ENCODE assay signal across 1 cellular context in the genomic region with DNA sequence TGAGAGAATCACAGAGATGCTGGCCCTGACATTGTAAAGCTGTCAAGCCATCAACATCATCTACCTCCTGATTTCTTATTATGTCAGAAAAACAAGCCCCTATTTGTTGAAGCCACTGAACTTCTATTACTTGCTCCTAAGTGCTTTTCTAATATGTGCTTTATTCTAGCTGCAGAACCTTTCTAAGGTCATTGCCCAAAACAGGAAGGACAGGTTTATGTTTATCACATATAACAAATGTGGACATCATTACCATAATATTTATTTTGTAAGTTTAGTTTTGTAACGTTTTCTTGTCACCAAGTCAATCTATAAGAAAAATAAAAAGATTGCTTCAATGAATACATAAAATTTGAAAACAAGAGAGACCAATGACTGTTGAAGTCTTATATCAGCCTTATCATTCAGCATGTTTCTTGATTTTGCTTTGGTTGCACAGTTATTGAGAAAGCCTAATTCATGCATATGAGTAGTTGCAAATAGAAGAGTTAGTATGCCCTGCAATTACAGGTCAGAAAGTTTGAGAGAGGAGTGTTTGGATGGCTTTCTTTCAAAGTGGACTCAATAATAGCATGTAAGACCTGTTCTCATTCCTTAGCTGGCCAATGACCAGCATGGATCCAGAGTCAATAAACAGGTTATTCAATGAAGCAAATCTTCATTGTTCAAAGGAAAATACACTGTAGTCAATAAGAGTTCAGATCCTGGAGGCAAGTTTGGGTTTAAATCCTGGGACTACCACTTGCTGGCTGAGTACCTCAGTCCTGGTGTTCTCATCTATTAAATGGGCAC.
TF ChIP-seq lines count a peak whose summit lies in the region.

No MANE protein-coding gene starts in this region.

TF ChIP-seq in GM23338, 12 proteins besides CTCF, POLR2A, EP300 and RAD21 (continued from another document):
- no peak for TF ChIP-seq JUNB (IDR thresholded peaks at IDR 0.05; ENCODE audit: unreplicated experiment)
- TF ChIP-seq, protein P1, sequence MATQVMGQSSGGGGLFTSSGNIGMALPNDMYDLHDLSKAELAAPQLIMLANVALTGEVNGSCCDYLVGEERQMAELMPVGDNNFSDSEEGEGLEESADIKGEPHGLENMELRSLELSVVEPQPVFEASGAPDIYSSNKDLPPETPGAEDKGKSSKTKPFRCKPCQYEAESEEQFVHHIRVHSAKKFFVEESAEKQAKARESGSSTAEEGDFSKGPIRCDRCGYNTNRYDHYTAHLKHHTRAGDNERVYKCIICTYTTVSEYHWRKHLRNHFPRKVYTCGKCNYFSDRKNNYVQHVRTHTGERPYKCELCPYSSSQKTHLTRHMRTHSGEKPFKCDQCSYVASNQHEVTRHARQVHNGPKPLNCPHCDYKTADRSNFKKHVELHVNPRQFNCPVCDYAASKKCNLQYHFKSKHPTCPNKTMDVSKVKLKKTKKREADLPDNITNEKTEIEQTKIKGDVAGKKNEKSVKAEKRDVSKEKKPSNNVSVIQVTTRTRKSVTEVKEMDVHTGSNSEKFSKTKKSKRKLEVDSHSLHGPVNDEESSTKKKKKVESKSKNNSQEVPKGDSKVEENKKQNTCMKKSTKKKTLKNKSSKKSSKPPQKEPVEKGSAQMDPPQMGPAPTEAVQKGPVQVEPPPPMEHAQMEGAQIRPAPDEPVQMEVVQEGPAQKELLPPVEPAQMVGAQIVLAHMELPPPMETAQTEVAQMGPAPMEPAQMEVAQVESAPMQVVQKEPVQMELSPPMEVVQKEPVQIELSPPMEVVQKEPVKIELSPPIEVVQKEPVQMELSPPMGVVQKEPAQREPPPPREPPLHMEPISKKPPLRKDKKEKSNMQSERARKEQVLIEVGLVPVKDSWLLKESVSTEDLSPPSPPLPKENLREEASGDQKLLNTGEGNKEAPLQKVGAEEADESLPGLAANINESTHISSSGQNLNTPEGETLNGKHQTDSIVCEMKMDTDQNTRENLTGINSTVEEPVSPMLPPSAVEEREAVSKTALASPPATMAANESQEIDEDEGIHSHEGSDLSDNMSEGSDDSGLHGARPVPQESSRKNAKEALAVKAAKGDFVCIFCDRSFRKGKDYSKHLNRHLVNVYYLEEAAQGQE (IDR thresholded peaks at IDR 0.05; ENCODE audit: unreplicated experiment), result no peak
- TF ChIP-seq POLR2AphosphoS5 (IDR thresholded peaks at IDR 0.05; ENCODE audit: low read depth), result no peak
- no peak for TF ChIP-seq ZNF462 (CRISPR knock-in tag; IDR thresholded peaks at IDR 0.05)
- no peak for TF ChIP-seq STAT1 (IDR thresholded peaks at IDR 0.05; ENCODE audit: unreplicated experiment)
- TF ChIP-seq EZH2 (IDR thresholded peaks at IDR 0.05; ENCODE audit: low read depth, unreplicated experiment), result no peak
